Comparison of ENCODE assay signal across 2 cellular contexts in the genomic region with DNA sequence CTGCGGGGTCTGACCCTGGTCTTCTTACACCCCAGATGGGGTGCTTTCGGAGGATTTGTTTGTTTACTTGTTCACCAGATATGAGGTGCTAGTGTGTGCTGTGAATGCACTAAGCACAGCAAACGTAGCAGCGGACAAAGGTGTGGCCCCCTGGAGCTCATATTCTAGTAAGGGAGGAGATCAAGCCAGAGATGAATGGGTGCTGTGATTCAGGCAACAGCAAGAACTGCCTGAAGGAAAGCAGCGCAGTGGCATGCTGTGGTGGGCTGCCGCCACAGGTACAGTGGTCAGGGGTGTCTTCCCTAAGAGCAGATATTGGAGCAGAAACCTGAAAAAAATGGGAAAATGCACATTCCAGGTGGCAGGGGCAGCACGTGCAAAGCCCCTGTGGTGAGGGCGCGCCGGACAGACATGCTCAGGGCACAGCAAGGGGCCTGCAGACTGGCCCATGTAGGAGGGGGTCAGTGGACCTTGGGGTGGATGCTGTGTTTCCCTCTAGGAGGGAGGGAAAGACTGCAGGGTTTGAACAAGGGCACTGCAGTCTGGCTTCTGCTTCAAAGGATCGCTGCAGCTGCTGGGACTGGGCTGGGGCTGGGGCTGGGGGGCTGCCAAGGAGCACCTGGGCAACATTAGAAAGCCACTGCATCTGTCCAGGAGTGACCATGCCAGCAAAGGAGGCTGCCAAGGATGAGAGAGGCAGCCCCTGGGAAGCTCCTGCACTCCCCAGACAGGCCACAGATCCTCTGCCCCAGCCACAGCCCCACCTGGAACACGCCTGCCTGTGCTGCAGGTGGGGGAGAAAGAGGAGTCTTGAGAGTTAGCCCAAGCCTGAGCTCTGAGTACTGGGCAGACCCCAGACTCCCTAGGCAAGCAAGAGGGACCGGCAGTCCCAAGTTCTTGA.
TF ChIP-seq lines count a peak whose summit lies in the region.

No MANE protein-coding gene starts in this region.

TF ChIP-seq in SK-N-SH, 30 proteins besides CTCF, POLR2A, EP300 and RAD21 (continued from another document):
- TF ChIP-seq, protein P1, sequence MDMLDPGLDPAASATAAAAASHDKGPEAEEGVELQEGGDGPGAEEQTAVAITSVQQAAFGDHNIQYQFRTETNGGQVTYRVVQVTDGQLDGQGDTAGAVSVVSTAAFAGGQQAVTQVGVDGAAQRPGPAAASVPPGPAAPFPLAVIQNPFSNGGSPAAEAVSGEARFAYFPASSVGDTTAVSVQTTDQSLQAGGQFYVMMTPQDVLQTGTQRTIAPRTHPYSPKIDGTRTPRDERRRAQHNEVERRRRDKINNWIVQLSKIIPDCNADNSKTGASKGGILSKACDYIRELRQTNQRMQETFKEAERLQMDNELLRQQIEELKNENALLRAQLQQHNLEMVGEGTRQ (IDR thresholded peaks at IDR 0.05; ENCODE audit: borderline replicate concordance, low read depth, low read length): no peak
- TF ChIP-seq EZH2phosphoT487 (IDR thresholded peaks at IDR 0.05; ENCODE audit: borderline replicate concordance, low read depth) (no peak), MEF2A (IDR thresholded peaks at IDR 0.05; ENCODE audit: borderline replicate concordance, low read depth) (no peak), RFX5 (IDR thresholded peaks at IDR 0.05; ENCODE audit: low read length) (no peak), TCF12 (IDR thresholded peaks at IDR 0.05) (no peak)
- TF ChIP-seq, protein P2, sequence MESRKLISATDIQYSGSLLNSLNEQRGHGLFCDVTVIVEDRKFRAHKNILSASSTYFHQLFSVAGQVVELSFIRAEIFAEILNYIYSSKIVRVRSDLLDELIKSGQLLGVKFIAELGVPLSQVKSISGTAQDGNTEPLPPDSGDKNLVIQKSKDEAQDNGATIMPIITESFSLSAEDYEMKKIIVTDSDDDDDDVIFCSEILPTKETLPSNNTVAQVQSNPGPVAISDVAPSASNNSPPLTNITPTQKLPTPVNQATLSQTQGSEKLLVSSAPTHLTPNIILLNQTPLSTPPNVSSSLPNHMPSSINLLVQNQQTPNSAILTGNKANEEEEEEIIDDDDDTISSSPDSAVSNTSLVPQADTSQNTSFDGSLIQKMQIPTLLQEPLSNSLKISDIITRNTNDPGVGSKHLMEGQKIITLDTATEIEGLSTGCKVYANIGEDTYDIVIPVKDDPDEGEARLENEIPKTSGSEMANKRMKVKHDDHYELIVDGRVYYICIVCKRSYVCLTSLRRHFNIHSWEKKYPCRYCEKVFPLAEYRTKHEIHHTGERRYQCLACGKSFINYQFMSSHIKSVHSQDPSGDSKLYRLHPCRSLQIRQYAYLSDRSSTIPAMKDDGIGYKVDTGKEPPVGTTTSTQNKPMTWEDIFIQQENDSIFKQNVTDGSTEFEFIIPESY (IDR thresholded peaks at IDR 0.05; ENCODE audit: borderline replicate concordance, low read depth): no peak
- TF ChIP-seq, protein P3, sequence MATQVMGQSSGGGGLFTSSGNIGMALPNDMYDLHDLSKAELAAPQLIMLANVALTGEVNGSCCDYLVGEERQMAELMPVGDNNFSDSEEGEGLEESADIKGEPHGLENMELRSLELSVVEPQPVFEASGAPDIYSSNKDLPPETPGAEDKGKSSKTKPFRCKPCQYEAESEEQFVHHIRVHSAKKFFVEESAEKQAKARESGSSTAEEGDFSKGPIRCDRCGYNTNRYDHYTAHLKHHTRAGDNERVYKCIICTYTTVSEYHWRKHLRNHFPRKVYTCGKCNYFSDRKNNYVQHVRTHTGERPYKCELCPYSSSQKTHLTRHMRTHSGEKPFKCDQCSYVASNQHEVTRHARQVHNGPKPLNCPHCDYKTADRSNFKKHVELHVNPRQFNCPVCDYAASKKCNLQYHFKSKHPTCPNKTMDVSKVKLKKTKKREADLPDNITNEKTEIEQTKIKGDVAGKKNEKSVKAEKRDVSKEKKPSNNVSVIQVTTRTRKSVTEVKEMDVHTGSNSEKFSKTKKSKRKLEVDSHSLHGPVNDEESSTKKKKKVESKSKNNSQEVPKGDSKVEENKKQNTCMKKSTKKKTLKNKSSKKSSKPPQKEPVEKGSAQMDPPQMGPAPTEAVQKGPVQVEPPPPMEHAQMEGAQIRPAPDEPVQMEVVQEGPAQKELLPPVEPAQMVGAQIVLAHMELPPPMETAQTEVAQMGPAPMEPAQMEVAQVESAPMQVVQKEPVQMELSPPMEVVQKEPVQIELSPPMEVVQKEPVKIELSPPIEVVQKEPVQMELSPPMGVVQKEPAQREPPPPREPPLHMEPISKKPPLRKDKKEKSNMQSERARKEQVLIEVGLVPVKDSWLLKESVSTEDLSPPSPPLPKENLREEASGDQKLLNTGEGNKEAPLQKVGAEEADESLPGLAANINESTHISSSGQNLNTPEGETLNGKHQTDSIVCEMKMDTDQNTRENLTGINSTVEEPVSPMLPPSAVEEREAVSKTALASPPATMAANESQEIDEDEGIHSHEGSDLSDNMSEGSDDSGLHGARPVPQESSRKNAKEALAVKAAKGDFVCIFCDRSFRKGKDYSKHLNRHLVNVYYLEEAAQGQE (IDR thresholded peaks at IDR 0.05; ENCODE audit: low read depth, low read length): no peak
- TF ChIP-seq, protein P4, sequence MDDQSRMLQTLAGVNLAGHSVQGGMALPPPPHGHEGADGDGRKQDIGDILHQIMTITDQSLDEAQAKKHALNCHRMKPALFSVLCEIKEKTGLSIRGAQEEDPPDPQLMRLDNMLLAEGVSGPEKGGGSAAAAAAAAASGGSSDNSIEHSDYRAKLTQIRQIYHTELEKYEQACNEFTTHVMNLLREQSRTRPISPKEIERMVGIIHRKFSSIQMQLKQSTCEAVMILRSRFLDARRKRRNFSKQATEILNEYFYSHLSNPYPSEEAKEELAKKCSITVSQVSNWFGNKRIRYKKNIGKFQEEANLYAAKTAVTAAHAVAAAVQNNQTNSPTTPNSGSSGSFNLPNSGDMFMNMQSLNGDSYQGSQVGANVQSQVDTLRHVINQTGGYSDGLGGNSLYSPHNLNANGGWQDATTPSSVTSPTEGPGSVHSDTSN (IDR thresholded peaks at IDR 0.05): no peak

TF ChIP-seq in SK-N-SH treated with all-trans-retinoic acid at 6 μM for 48 hours, 23 proteins besides CTCF, POLR2A, EP300 and RAD21 (continued from another document):
- TF ChIP-seq, protein P5, sequence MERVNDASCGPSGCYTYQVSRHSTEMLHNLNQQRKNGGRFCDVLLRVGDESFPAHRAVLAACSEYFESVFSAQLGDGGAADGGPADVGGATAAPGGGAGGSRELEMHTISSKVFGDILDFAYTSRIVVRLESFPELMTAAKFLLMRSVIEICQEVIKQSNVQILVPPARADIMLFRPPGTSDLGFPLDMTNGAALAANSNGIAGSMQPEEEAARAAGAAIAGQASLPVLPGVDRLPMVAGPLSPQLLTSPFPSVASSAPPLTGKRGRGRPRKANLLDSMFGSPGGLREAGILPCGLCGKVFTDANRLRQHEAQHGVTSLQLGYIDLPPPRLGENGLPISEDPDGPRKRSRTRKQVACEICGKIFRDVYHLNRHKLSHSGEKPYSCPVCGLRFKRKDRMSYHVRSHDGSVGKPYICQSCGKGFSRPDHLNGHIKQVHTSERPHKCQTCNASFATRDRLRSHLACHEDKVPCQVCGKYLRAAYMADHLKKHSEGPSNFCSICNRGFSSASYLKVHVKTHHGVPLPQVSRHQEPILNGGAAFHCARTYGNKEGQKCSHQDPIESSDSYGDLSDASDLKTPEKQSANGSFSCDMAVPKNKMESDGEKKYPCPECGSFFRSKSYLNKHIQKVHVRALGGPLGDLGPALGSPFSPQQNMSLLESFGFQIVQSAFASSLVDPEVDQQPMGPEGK (CRISPR knock-in tag; IDR thresholded peaks at IDR 0.05; ENCODE audit: borderline replicate concordance): no peak
- TF ChIP-seq, protein P6, sequence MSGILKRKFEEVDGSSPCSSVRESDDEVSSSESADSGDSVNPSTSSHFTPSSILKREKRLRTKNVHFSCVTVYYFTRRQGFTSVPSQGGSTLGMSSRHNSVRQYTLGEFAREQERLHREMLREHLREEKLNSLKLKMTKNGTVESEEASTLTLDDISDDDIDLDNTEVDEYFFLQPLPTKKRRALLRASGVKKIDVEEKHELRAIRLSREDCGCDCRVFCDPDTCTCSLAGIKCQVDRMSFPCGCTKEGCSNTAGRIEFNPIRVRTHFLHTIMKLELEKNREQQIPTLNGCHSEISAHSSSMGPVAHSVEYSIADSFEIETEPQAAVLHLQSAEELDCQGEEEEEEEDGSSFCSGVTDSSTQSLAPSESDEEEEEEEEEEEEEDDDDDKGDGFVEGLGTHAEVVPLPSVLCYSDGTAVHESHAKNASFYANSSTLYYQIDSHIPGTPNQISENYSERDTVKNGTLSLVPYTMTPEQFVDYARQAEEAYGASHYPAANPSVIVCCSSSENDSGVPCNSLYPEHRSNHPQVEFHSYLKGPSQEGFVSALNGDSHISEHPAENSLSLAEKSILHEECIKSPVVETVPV (CRISPR knock-in tag; IDR thresholded peaks at IDR 0.05): no peak
- TF ChIP-seq ZNF70 (CRISPR knock-in tag; IDR thresholded peaks at IDR 0.05): no peak
